ENCODE assay signal across 8 cellular contexts in the genomic region with DNA sequence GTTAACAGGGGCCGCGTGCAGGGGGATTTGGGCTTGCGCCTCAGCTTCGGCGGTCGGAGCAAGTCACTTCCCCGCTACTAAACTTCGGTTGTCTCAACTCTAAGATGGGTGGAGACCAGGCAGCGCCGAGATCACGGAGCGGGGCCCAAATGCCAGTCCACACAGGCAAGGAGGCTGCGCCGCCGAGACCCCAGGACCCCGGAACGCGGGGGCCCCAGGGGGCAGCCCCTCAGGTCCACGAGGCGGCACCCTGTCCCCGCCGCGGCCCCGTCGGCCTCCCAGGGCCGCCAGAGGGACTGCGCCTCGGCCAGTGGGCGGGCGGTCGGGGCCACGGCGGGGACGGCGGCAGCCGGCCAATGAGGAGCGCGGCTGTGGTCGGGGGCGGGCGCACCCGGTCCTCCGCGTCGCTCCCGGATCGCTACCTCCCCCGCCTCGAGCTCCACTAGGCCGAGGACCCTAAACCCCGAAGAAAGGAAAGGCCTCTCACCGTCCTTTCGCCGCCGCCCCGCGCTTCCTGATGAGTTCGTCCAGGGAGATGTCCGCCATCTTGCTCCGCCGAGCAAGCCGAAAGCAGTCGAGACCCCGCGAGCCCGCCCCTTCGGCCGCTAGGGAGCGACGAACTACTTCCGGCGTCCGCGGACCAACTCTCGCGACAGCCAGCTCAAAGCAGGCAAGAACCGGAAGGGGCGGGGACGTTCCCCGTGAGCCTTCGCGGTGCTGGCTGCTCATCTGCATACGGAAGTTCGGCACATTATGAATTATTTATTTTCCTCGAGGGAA. TPM values are rescaled to one million over a fixed set of nuclear protein-coding genes. Genes with fewer than 3 reads are reported as not detected.
A peak's percentile ranks its signal among the peaks of the same experiment; 100 is the strongest.
DNase-seq lines count a peak whose midpoint lies in the region; ATAC-seq and TF ChIP-seq lines count a peak whose summit lies in the region.

A gene with protein sequence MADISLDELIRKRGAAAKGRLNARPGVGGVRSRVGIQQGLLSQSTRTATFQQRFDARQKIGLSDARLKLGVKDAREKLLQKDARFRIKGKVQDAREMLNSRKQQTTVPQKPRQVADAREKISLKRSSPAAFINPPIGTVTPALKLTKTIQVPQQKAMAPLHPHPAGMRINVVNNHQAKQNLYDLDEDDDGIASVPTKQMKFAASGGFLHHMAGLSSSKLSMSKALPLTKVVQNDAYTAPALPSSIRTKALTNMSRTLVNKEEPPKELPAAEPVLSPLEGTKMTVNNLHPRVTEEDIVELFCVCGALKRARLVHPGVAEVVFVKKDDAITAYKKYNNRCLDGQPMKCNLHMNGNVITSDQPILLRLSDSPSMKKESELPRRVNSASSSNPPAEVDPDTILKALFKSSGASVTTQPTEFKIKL (minus strand): TSS at position 572 of the 780 bp plus-strand sequence. CDS start 26 bp downstream, at position 546.

- H3K79me2 ChIP-seq in osteoblast (ENCODE audit: insufficient read depth, low read length) = peaks cover 45% of the 10 kb centered on the region

- peak within 1 kb of the TSS; percentile 92 for H3K4me3 ChIP-seq in GM12864 (ENCODE audit: low read depth, low read length)
- peak within 1 kb of the TSS; percentile 83 for H3K4me3 ChIP-seq in osteoblast (ENCODE audit: insufficient read depth, low read length)
- H3K4me3 ChIP-seq in thoracic aorta = peak within 1 kb of the TSS; percentile 93

- H3K27ac Mint-ChIP-seq in activated naive CD4-positive, alpha-beta T cell treated with anti-CD3 and anti-CD28 coated beads, Interleukin-2, amount 50 U/mL, for 72 hours = peak within 1 kb of the TSS; percentile 100

- peak; percentile 67 for ATAC-seq in HG02623 (IDR thresholded peaks at IDR 0.05; ENCODE audit: unreplicated experiment)
- peak; percentile 70 to 75 for ATAC-seq in activated naive CD4-positive, alpha-beta T cell treated with anti-CD3 and anti-CD28 coated beads, Interleukin-2, amount 50 U/mL, for 72 hours
- peak; percentile 87 for ATAC-seq in thoracic aorta (ENCODE audit: insufficient number of reproducible peaks, low FRiP score, low read depth)

- H3K36me3 ChIP-seq in osteoblast (ENCODE audit: insufficient read depth, low read length) (peaks cover 18% of the 10 kb centered on the region), thoracic aorta (peaks cover 9% of the 10 kb centered on the region)

- no peaks in the 10 kb centered on the region for H3K9me3 ChIP-seq in osteoblast (ENCODE audit: low read depth, low read length)
- H3K9me3 ChIP-seq in thoracic aorta = no peaks in the 10 kb centered on the region

- H3K36me3 Mint-ChIP-seq in activated naive CD4-positive, alpha-beta T cell treated with anti-CD3 and anti-CD28 coated beads, Interleukin-2, amount 50 U/mL, for 72 hours = peaks cover 14 to 26% of the 10 kb centered on the region in 2 donors

- TF ChIP-seq CTCF in GM12864 (IDR thresholded peaks at IDR 0.05; ENCODE audit: low read depth, low read length, missing control alignments) (peak; percentile 12), osteoblast (IDR thresholded peaks at IDR 0.05; ENCODE audit: extremely low read depth, low read depth, low read length) (no peak), thoracic aorta (IDR thresholded peaks at IDR 0.05) (peak; percentile 26)

- no peaks in the 10 kb centered on the region for H3K9me3 Mint-ChIP-seq in activated naive CD4-positive, alpha-beta T cell treated with anti-CD3 and anti-CD28 coated beads, Interleukin-2, amount 50 U/mL, for 72 hours

- H3K4me1 ChIP-seq in osteoblast (ENCODE audit: insufficient read depth, low read length) (peaks cover 44% of the 10 kb centered on the region), thoracic aorta (ENCODE audit: control insufficient read depth in 1 of 2, low read depth in 2 of 2) (peaks cover 32 to 51% of the 10 kb centered on the region in 2 donors)

- no peaks in the 10 kb centered on the region for H3K27me3 ChIP-seq in osteoblast (ENCODE audit: insufficient read depth, low read length)
- no peaks in the 10 kb centered on the region for H3K27me3 ChIP-seq in thoracic aorta (replicated peaks; ENCODE audit: insufficient read depth)

- H2AFZ ChIP-seq in osteoblast (ENCODE audit: low read length) = peak within 1 kb of the TSS; percentile 92

- H3K4me2 ChIP-seq in osteoblast (ENCODE audit: insufficient read depth, low read length) = peak within 1 kb of the TSS; percentile 98

- H3K27ac ChIP-seq in osteoblast (ENCODE audit: low read depth, low read length) = peak within 1 kb of the TSS; percentile 100
- peak within 1 kb of the TSS; percentile 88 to 91 for H3K27ac ChIP-seq in thoracic aorta

- DNase-seq in GM12864 (ENCODE audit: low read depth) (peak; percentile 95), NCI-H1092 treated with DMSO at 0.1 percent for 48 hours (lab: John Stamatoyannopoulos, UW) (peak; percentile 97), SKM-1 (lab: John Stamatoyannopoulos, UW; ENCODE audit: unreplicated experiment) (peak; percentile 95), glomerular visceral epithelial cell (ENCODE audit: extremely low spot score) (peak; percentile 97), osteoblast (ENCODE audit: insufficient read length, low spot score, missing footprints) (peak; percentile 99), thoracic aorta (ENCODE audit: low spot score) (peak; percentile 94)
- DNase-seq in activated naive CD4-positive, alpha-beta T cell treated with anti-CD3 and anti-CD28 coated beads, Interleukin-2, amount 50 U/mL, for 72 hours (ENCODE audit: low spot score in 2 of 2) = peak; percentile 97 to 99

- H4K20me1 ChIP-seq in osteoblast (ENCODE audit: insufficient read depth, low read length) = peaks cover 36% of the 10 kb centered on the region

RNA-seq across cellular contexts. Expression of the gene that starts here (rescaled TPM):
- 100 to 1,000 TPM in 1 of 2 donors, 10 to 100 TPM in 1; 71.9 to 126 TPM for total RNA-seq in activated naive CD4-positive, alpha-beta T cell treated with anti-CD3 and anti-CD28 coated beads, Interleukin-2, amount 50 U/mL, for 72 hours
- 21.2 and 22.4 TPM in 2 replicates for total RNA-seq in osteoblast
- 10 to 100 TPM; 38.2 to 38.7 TPM for total RNA-seq in thoracic aorta

Comparison
In these comparisons a context has a peak if more than half of its experiments do, and no peak if none do; other contexts are left out.
1. Peak in every context shown above with its lines: DNase-seq, ATAC-seq, H3K4me3 ChIP-seq and H3K27ac ChIP-seq.